Comparison of ENCODE assay signal across 1 cellular context in the genomic region with DNA sequence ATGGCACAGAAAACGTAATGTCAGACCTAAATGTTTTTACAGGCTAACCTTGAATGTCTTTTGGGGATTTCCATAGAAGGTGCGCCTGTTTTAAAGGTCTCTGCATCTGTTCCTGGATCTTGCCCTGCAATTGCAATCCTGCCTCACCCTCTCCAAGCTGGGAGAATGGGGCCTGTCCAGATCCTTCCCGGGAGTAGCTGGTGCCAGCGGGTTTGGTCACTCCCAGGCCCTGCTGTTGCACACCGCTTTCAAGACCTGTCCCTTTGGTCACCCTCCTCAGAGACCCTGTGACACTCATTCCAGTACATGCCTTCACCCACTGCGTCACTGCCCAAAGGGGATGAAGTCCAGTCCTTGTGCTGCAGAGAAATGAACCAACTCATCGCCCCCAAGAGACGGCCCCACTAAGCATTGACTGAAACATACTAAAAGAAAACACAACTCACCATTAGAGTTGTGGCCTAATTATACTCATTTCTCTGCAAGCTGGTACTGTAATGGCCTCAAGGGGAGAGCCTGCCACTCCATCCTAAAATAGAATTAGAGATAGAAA.
TF ChIP-seq lines count a peak whose summit lies in the region.

No MANE protein-coding gene starts in this region.

TF ChIP-seq in K562, 482 proteins besides CTCF, POLR2A, EP300 and RAD21 (continued from another document):
- TF ChIP-seq, protein P1, sequence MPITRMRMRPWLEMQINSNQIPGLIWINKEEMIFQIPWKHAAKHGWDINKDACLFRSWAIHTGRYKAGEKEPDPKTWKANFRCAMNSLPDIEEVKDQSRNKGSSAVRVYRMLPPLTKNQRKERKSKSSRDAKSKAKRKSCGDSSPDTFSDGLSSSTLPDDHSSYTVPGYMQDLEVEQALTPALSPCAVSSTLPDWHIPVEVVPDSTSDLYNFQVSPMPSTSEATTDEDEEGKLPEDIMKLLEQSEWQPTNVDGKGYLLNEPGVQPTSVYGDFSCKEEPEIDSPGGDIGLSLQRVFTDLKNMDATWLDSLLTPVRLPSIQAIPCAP (CRISPR knock-in tag; IDR thresholded peaks at IDR 0.05; ENCODE audit: borderline replicate concordance) = 0 out of 2 replicates have a peak, but pooled peaks have one; percentile 70
- no peak for TF ChIP-seq ZNF780A (CRISPR knock-in tag; IDR thresholded peaks at IDR 0.05)
- TF ChIP-seq, protein P2, sequence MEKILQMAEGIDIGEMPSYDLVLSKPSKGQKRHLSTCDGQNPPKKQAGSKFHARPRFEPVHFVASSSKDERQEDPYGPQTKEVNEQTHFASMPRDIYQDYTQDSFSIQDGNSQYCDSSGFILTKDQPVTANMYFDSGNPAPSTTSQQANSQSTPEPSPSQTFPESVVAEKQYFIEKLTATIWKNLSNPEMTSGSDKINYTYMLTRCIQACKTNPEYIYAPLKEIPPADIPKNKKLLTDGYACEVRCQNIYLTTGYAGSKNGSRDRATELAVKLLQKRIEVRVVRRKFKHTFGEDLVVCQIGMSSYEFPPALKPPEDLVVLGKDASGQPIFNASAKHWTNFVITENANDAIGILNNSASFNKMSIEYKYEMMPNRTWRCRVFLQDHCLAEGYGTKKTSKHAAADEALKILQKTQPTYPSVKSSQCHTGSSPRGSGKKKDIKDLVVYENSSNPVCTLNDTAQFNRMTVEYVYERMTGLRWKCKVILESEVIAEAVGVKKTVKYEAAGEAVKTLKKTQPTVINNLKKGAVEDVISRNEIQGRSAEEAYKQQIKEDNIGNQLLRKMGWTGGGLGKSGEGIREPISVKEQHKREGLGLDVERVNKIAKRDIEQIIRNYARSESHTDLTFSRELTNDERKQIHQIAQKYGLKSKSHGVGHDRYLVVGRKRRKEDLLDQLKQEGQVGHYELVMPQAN (IDR thresholded peaks at IDR 0.05; ENCODE audit: borderline replicate concordance) = no peak
- TF ChIP-seq, protein P3, sequence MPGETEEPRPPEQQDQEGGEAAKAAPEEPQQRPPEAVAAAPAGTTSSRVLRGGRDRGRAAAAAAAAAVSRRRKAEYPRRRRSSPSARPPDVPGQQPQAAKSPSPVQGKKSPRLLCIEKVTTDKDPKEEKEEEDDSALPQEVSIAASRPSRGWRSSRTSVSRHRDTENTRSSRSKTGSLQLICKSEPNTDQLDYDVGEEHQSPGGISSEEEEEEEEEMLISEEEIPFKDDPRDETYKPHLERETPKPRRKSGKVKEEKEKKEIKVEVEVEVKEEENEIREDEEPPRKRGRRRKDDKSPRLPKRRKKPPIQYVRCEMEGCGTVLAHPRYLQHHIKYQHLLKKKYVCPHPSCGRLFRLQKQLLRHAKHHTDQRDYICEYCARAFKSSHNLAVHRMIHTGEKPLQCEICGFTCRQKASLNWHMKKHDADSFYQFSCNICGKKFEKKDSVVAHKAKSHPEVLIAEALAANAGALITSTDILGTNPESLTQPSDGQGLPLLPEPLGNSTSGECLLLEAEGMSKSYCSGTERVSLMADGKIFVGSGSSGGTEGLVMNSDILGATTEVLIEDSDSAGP (CRISPR knock-in tag; IDR thresholded peaks at IDR 0.05) = no peak
- TF ChIP-seq SNRNP70 (optimal IDR thresholded peaks at IDR 0.05; ENCODE audit: low read depth, low read length) = no peak
- TF ChIP-seq FOXA3 (CRISPR knock-in tag; conservative IDR thresholded peaks at IDR 0.05 in 1 of 2, IDR thresholded peaks at IDR 0.05 in 1 of 2) = no peak
- no peak for TF ChIP-seq ZFPM2 (CRISPR knock-in tag; IDR thresholded peaks at IDR 0.05)
- TF ChIP-seq NR4A1 (CRISPR knock-in tag; IDR thresholded peaks at IDR 0.05) = peak; percentile 56; the same call in 1 of the 2 replicates
- TF ChIP-seq NR4A1 (tag; IDR thresholded peaks at IDR 0.05) = no peak; the same call in 1 of the 2 replicates
- TF ChIP-seq, protein P4, sequence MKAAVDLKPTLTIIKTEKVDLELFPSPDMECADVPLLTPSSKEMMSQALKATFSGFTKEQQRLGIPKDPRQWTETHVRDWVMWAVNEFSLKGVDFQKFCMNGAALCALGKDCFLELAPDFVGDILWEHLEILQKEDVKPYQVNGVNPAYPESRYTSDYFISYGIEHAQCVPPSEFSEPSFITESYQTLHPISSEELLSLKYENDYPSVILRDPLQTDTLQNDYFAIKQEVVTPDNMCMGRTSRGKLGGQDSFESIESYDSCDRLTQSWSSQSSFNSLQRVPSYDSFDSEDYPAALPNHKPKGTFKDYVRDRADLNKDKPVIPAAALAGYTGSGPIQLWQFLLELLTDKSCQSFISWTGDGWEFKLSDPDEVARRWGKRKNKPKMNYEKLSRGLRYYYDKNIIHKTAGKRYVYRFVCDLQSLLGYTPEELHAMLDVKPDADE (conservative IDR thresholded peaks at IDR 0.05; ENCODE audit: control insufficient read depth, low read depth, low read length) = no peak
- no peak for TF ChIP-seq BDP1 (IDR thresholded peaks at IDR 0.05; ENCODE audit: insufficient read depth, insufficient read length)
- TF ChIP-seq, protein P5, sequence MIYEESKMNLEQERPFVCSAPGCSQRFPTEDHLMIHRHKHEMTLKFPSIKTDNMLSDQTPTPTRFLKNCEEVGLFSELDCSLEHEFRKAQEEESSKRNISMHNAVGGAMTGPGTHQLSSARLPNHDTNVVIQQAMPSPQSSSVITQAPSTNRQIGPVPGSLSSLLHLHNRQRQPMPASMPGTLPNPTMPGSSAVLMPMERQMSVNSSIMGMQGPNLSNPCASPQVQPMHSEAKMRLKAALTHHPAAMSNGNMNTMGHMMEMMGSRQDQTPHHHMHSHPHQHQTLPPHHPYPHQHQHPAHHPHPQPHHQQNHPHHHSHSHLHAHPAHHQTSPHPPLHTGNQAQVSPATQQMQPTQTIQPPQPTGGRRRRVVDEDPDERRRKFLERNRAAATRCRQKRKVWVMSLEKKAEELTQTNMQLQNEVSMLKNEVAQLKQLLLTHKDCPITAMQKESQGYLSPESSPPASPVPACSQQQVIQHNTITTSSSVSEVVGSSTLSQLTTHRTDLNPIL (CRISPR knock-in tag; IDR thresholded peaks at IDR 0.05) = peak; percentile 14; the same call in 1 of the 2 replicates
- TF ChIP-seq TAF1 (IDR thresholded peaks at IDR 0.05; ENCODE audit: control insufficient read depth, extremely low read depth, insufficient read depth, low read length, severe bottlenecking) = no peak
- peak; percentile 45; the same call in 1 of the 2 replicates for TF ChIP-seq ZFX (CRISPR knock-in tag; IDR thresholded peaks at IDR 0.05)
- TF ChIP-seq FOXA1 (IDR thresholded peaks at IDR 0.05; ENCODE audit: borderline replicate concordance) = no peak
- TF ChIP-seq, protein P6, sequence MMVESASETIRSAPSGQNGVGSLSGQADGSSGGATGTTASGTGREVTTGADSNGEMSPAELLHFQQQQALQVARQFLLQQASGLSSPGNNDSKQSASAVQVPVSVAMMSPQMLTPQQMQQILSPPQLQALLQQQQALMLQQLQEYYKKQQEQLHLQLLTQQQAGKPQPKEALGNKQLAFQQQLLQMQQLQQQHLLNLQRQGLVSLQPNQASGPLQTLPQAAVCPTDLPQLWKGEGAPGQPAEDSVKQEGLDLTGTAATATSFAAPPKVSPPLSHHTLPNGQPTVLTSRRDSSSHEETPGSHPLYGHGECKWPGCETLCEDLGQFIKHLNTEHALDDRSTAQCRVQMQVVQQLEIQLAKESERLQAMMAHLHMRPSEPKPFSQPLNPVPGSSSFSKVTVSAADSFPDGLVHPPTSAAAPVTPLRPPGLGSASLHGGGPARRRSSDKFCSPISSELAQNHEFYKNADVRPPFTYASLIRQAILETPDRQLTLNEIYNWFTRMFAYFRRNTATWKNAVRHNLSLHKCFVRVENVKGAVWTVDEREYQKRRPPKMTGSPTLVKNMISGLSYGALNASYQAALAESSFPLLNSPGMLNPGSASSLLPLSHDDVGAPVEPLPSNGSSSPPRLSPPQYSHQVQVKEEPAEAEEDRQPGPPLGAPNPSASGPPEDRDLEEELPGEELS (CRISPR knock-in tag; IDR thresholded peaks at IDR 0.05; ENCODE audit: borderline replicate concordance) = no peak
- TF ChIP-seq, protein P7, sequence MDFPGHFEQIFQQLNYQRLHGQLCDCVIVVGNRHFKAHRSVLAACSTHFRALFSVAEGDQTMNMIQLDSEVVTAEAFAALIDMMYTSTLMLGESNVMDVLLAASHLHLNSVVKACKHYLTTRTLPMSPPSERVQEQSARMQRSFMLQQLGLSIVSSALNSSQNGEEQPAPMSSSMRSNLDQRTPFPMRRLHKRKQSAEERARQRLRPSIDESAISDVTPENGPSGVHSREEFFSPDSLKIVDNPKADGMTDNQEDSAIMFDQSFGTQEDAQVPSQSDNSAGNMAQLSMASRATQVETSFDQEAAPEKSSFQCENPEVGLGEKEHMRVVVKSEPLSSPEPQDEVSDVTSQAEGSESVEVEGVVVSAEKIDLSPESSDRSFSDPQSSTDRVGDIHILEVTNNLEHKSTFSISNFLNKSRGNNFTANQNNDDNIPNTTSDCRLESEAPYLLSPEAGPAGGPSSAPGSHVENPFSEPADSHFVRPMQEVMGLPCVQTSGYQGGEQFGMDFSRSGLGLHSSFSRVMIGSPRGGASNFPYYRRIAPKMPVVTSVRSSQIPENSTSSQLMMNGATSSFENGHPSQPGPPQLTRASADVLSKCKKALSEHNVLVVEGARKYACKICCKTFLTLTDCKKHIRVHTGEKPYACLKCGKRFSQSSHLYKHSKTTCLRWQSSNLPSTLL (IDR thresholded peaks at IDR 0.05) = no peak
- TF ChIP-seq ZNF668 (CRISPR knock-in tag; IDR thresholded peaks at IDR 0.05) = 0 out of 2 replicates have a peak, but pooled peaks have one; percentile 8
- TF ChIP-seq, protein P8, sequence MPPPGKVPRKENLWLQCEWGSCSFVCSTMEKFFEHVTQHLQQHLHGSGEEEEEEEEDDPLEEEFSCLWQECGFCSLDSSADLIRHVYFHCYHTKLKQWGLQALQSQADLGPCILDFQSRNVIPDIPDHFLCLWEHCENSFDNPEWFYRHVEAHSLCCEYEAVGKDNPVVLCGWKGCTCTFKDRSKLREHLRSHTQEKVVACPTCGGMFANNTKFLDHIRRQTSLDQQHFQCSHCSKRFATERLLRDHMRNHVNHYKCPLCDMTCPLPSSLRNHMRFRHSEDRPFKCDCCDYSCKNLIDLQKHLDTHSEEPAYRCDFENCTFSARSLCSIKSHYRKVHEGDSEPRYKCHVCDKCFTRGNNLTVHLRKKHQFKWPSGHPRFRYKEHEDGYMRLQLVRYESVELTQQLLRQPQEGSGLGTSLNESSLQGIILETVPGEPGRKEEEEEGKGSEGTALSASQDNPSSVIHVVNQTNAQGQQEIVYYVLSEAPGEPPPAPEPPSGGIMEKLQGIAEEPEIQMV (tag; conservative IDR thresholded peaks at IDR 0.05; ENCODE audit: low read depth) = 0 out of 2 replicates have a peak, but pooled peaks have one; percentile 38
- TF ChIP-seq PHTF2 (CRISPR knock-in tag; IDR thresholded peaks at IDR 0.05) = 0 out of 2 replicates have a peak, but pooled peaks have one; percentile 67
- TF ChIP-seq ZSCAN29 (IDR thresholded peaks at IDR 0.05) = no peak
- no peak for TF ChIP-seq CBX8 (IDR thresholded peaks at IDR 0.05; ENCODE audit: borderline replicate concordance, extremely low read depth, low read depth, low read length, poor library complexity, severe bottlenecking)
- TF ChIP-seq MYNN (IDR thresholded peaks at IDR 0.05) = no peak
- TF ChIP-seq MYNN (CRISPR knock-in tag; IDR thresholded peaks at IDR 0.05) = no peak
- TF ChIP-seq, protein P9, sequence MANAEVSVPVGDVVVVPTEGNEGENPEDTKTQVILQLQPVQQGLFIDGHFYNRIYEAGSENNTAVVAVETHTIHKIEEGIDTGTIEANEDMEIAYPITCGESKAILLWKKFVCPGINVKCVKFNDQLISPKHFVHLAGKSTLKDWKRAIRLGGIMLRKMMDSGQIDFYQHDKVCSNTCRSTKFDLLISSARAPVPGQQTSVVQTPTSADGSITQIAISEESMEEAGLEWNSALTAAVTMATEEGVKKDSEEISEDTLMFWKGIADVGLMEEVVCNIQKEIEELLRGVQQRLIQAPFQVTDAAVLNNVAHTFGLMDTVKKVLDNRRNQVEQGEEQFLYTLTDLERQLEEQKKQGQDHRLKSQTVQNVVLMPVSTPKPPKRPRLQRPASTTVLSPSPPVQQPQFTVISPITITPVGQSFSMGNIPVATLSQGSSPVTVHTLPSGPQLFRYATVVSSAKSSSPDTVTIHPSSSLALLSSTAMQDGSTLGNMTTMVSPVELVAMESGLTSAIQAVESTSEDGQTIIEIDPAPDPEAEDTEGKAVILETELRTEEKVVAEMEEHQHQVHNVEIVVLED (CRISPR knock-in tag; IDR thresholded peaks at IDR 0.05) = no peak
- TF ChIP-seq ZNF584 (CRISPR knock-in tag; IDR thresholded peaks at IDR 0.05; ENCODE audit: low read depth) = no peak
- TF ChIP-seq, protein P10, sequence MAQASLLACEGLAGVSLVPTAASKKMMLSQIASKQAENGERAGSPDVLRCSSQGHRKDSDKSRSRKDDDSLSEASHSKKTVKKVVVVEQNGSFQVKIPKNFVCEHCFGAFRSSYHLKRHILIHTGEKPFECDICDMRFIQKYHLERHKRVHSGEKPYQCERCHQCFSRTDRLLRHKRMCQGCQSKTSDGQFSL (CRISPR knock-in tag; IDR thresholded peaks at IDR 0.05) = no peak
- TF ChIP-seq, protein P10 (tag; IDR thresholded peaks at IDR 0.05) = 0 out of 4 replicates have a peak, but pooled peaks of 1 of the 2 experiments have one; percentile 45
- TF ChIP-seq ELF4 (CRISPR knock-in tag; IDR thresholded peaks at IDR 0.05) = no peak
TF ChIP-seq in K562: peak in this region for 44.
